1 cellular context compared by ENCODE assay signal in the genomic region with DNA sequence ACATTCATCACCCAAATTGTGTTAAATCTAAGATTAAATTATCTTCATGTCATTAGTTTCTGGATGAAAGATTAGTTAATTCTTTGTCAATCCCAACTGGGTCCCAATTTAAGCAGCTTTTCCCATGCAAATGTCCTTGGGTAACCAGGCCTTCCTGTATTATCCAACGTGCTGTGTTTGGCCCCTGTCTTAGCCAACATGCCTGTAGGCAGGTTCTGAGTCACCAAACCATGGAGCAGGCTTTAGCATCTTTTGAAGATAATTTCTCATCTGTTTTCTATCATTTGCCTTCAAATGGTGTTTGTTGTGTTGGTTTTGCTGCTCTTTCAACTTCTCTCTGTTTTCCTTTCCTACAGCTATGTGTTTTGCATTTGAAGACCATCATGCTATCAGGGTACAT.
TF ChIP-seq lines count a peak whose summit lies in the region.

No MANE protein-coding gene starts in this region.

TF ChIP-seq in IMR-90, 13 proteins besides CTCF, POLR2A, EP300 and RAD21:
- TF ChIP-seq SMC3 (IDR thresholded peaks at IDR 0.05; ENCODE audit: low read depth, low read length) (no peak), CEBPB (IDR thresholded peaks at IDR 0.05; ENCODE audit: low read depth, low read length) (0 out of 2 replicates have a peak, but pooled peaks have one; percentile 4)
